Comparison of ENCODE assay signal across 1 cellular context in genomic region chr7:76679174-76679573, GRCh38.
TF ChIP-seq lines count a peak whose summit lies in the region.
"Not testable (repeated sequence)": the region's sequence is repeated elsewhere in the genome, so short reads cannot be mapped to it uniquely, and the experiment has no call there.

No MANE protein-coding gene starts in this region.

TF ChIP-seq in HepG2, 621 proteins besides CTCF, POLR2A, EP300 and RAD21 (continued from another document and continues in another):
- TF ChIP-seq, protein P1, sequence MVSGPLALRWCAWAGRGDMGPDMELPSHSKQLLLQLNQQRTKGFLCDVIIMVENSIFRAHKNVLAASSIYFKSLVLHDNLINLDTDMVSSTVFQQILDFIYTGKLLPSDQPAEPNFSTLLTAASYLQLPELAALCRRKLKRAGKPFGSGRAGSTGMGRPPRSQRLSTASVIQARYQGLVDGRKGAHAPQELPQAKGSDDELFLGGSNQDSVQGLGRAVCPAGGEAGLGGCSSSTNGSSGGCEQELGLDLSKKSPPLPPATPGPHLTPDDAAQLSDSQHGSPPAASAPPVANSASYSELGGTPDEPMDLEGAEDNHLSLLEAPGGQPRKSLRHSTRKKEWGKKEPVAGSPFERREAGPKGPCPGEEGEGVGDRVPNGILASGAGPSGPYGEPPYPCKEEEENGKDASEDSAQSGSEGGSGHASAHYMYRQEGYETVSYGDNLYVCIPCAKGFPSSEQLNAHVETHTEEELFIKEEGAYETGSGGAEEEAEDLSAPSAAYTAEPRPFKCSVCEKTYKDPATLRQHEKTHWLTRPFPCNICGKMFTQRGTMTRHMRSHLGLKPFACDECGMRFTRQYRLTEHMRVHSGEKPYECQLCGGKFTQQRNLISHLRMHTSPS (CRISPR knock-in tag; IDR thresholded peaks at IDR 0.05; ENCODE audit: low read depth): peak; percentile 46; the same call in 1 of the 2 replicates
- TF ChIP-seq ZNF646 (CRISPR knock-in tag; IDR thresholded peaks at IDR 0.05): 0 out of 2 replicates have a peak, but pooled peaks have one; percentile 18
- TF ChIP-seq NR2F2 (IDR thresholded peaks at IDR 0.05; ENCODE audit: borderline replicate concordance, low read depth): 0 out of 2 replicates have a peak, but pooled peaks have one; percentile 30
- TF ChIP-seq FOXA3 (CRISPR knock-in tag; IDR thresholded peaks at IDR 0.05): peak; percentile 44; the same call in 1 of the 2 replicates
- peak; percentile 31; the same call in 1 of the 2 replicates for TF ChIP-seq TBX3 (IDR thresholded peaks at IDR 0.05; ENCODE audit: borderline replicate concordance)
- TF ChIP-seq SOX6 (IDR thresholded peaks at IDR 0.05): not testable (repeated sequence)
- TF ChIP-seq SOX6 (CRISPR knock-in tag; IDR thresholded peaks at IDR 0.05): peak; percentile 51; the same call in 1 of the 2 replicates
- peak; percentile 26; the same call in 1 of the 2 replicates for TF ChIP-seq ZNF609 (CRISPR knock-in tag; IDR thresholded peaks at IDR 0.05; ENCODE audit: borderline replicate concordance)
- TF ChIP-seq HMG20B (CRISPR knock-in tag; conservative IDR thresholded peaks at IDR 0.05): peak; percentile 60
- TF ChIP-seq HMG20A (CRISPR knock-in tag; IDR thresholded peaks at IDR 0.05; ENCODE audit: borderline replicate concordance): peak; percentile 38; the same call in 1 of the 2 replicates
- TF ChIP-seq, protein P2, sequence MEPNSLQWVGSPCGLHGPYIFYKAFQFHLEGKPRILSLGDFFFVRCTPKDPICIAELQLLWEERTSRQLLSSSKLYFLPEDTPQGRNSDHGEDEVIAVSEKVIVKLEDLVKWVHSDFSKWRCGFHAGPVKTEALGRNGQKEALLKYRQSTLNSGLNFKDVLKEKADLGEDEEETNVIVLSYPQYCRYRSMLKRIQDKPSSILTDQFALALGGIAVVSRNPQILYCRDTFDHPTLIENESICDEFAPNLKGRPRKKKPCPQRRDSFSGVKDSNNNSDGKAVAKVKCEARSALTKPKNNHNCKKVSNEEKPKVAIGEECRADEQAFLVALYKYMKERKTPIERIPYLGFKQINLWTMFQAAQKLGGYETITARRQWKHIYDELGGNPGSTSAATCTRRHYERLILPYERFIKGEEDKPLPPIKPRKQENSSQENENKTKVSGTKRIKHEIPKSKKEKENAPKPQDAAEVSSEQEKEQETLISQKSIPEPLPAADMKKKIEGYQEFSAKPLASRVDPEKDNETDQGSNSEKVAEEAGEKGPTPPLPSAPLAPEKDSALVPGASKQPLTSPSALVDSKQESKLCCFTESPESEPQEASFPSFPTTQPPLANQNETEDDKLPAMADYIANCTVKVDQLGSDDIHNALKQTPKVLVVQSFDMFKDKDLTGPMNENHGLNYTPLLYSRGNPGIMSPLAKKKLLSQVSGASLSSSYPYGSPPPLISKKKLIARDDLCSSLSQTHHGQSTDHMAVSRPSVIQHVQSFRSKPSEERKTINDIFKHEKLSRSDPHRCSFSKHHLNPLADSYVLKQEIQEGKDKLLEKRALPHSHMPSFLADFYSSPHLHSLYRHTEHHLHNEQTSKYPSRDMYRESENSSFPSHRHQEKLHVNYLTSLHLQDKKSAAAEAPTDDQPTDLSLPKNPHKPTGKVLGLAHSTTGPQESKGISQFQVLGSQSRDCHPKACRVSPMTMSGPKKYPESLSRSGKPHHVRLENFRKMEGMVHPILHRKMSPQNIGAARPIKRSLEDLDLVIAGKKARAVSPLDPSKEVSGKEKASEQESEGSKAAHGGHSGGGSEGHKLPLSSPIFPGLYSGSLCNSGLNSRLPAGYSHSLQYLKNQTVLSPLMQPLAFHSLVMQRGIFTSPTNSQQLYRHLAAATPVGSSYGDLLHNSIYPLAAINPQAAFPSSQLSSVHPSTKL (CRISPR knock-in tag; IDR thresholded peaks at IDR 0.05): peak; percentile 71
- peak; percentile 77 for TF ChIP-seq TCF7 (IDR thresholded peaks at IDR 0.05; ENCODE audit: low read depth)
- TF ChIP-seq, protein P3, sequence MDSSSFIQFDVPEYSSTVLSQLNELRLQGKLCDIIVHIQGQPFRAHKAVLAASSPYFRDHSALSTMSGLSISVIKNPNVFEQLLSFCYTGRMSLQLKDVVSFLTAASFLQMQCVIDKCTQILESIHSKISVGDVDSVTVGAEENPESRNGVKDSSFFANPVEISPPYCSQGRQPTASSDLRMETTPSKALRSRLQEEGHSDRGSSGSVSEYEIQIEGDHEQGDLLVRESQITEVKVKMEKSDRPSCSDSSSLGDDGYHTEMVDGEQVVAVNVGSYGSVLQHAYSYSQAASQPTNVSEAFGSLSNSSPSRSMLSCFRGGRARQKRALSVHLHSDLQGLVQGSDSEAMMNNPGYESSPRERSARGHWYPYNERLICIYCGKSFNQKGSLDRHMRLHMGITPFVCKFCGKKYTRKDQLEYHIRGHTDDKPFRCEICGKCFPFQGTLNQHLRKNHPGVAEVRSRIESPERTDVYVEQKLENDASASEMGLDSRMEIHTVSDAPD (CRISPR knock-in tag; IDR thresholded peaks at IDR 0.05): 0 out of 2 replicates have a peak, but pooled peaks have one; percentile 36
- TF ChIP-seq, protein P4, sequence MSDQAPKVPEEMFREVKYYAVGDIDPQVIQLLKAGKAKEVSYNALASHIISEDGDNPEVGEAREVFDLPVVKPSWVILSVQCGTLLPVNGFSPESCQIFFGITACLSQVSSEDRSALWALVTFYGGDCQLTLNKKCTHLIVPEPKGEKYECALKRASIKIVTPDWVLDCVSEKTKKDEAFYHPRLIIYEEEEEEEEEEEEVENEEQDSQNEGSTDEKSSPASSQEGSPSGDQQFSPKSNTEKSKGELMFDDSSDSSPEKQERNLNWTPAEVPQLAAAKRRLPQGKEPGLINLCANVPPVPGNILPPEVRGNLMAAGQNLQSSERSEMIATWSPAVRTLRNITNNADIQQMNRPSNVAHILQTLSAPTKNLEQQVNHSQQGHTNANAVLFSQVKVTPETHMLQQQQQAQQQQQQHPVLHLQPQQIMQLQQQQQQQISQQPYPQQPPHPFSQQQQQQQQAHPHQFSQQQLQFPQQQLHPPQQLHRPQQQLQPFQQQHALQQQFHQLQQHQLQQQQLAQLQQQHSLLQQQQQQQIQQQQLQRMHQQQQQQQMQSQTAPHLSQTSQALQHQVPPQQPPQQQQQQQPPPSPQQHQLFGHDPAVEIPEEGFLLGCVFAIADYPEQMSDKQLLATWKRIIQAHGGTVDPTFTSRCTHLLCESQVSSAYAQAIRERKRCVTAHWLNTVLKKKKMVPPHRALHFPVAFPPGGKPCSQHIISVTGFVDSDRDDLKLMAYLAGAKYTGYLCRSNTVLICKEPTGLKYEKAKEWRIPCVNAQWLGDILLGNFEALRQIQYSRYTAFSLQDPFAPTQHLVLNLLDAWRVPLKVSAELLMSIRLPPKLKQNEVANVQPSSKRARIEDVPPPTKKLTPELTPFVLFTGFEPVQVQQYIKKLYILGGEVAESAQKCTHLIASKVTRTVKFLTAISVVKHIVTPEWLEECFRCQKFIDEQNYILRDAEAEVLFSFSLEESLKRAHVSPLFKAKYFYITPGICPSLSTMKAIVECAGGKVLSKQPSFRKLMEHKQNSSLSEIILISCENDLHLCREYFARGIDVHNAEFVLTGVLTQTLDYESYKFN (CRISPR knock-in tag; conservative IDR thresholded peaks at IDR 0.05): peak; percentile 50; the same call in 1 of the 2 replicates
- TF ChIP-seq, protein P5, sequence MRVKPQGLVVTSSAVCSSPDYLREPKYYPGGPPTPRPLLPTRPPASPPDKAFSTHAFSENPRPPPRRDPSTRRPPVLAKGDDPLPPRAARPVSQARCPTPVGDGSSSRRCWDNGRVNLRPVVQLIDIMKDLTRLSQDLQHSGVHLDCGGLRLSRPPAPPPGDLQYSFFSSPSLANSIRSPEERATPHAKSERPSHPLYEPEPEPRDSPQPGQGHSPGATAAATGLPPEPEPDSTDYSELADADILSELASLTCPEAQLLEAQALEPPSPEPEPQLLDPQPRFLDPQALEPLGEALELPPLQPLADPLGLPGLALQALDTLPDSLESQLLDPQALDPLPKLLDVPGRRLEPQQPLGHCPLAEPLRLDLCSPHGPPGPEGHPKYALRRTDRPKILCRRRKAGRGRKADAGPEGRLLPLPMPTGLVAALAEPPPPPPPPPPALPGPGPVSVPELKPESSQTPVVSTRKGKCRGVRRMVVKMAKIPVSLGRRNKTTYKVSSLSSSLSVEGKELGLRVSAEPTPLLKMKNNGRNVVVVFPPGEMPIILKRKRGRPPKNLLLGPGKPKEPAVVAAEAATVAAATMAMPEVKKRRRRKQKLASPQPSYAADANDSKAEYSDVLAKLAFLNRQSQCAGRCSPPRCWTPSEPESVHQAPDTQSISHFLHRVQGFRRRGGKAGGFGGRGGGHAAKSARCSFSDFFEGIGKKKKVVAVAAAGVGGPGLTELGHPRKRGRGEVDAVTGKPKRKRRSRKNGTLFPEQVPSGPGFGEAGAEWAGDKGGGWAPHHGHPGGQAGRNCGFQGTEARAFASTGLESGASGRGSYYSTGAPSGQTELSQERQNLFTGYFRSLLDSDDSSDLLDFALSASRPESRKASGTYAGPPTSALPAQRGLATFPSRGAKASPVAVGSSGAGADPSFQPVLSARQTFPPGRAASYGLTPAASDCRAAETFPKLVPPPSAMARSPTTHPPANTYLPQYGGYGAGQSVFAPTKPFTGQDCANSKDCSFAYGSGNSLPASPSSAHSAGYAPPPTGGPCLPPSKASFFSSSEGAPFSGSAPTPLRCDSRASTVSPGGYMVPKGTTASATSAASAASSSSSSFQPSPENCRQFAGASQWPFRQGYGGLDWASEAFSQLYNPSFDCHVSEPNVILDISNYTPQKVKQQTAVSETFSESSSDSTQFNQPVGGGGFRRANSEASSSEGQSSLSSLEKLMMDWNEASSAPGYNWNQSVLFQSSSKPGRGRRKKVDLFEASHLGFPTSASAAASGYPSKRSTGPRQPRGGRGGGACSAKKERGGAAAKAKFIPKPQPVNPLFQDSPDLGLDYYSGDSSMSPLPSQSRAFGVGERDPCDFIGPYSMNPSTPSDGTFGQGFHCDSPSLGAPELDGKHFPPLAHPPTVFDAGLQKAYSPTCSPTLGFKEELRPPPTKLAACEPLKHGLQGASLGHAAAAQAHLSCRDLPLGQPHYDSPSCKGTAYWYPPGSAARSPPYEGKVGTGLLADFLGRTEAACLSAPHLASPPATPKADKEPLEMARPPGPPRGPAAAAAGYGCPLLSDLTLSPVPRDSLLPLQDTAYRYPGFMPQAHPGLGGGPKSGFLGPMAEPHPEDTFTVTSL (CRISPR knock-in tag; IDR thresholded peaks at IDR 0.05; ENCODE audit: borderline replicate concordance): 0 out of 2 replicates have a peak, but pooled peaks have one; percentile 17
- peak; percentile 24; the same call in 1 of the 2 replicates for TF ChIP-seq FOXA1 (IDR thresholded peaks at IDR 0.05)
- peak; percentile 12; the same call in 1 of the 2 replicates for TF ChIP-seq FOXA1 (CRISPR knock-in tag; IDR thresholded peaks at IDR 0.05)
